ENCODE assay signal across 13 cellular contexts in the genomic region with DNA sequence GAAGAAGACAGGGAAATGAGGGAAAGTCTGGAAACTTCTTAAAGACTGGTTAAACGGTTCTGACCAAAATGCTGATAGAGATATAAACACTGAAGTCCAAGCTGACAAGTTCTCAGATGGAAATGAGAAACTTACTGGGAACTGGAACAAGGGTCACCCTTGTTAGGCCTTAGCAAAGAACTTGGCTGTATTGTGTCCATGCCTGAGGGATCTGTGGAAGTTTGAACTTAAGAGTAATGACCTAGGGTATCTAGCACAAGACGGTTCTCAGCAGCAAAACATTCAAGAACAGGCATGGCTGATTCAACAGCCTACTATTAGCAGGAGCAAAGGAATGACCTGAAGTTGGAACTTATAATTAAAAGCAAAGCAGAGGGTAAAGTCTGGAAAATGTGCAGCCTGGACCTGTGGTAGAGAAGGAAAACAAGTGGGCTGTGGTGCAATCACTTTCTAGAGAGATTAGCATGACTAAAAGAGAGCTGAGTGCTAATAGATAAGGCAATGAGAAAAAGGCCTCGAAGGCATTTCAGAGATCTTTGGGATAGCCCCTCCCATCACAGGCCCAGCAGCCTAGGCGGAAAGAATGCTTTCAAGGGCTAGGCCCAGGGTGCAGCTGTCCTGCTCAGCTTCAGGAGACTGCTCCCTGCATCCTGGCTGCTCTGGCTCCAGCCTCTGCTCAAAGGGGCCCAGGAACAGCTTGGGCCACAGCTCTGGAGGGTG.
DNase-seq lines count a peak whose midpoint lies in the region; ATAC-seq and TF ChIP-seq lines count a peak whose summit lies in the region.
"Had no signal": no experiment of that assay in that cellular context is flagged by ENCODE, and none has a peak within 500 bp of the region (broad histone marks: within the 10 kb centered on the region; RNA-seq: fewer than 3 reads in every experiment).

No MANE protein-coding gene starts in this region.

- H3K4me1 Mint-ChIP-seq in nephron progenitor cell = peaks cover 49% of the 10 kb centered on the region

- ATAC-seq in SK-N-SH treated with all-trans-retinoic acid at 6 μM for 48 hours (peak; percentile 38; the same call in 2 of the 3 replicates), HG03442 (IDR thresholded peaks at IDR 0.05; ENCODE audit: unreplicated experiment) (no peak), HG02981 (IDR thresholded peaks at IDR 0.05; ENCODE audit: unreplicated experiment) (no peak)

- no peak overlapping the region for H3K4me3 Mint-ChIP-seq in nephron progenitor cell

- peak; percentile 53 for DNase-seq in EL
- peak; percentile 92 for DNase-seq in fibroblast of villous mesenchyme (ENCODE audit: low read depth)
- no peak for DNase-seq in nephron progenitor cell
- no peak for DNase-seq in NCI-H1436 (lab: John Stamatoyannopoulos, UW)
- no peak for DNase-seq in GDM1 (lab: John Stamatoyannopoulos, UW)
- DNase-seq: adrenal gland; effector CD8-positive, alpha-beta T cell; MG63; uterus had no signal

- H3K9me3 Mint-ChIP-seq in nephron progenitor cell = peaks cover 30% of the 10 kb centered on the region

- no peaks in the 10 kb centered on the region for H3K27me3 Mint-ChIP-seq in nephron progenitor cell (ENCODE audit: low read depth, poor library complexity)

- H3K4me3 ChIP-seq in fibroblast of villous mesenchyme (ENCODE audit: low read depth, low read length) = no peak overlapping the region
- H3K4me3 ChIP-seq: adrenal gland, MG63, skin epidermis, uterus had no signal

- TF ChIP-seq CTCF in fibroblast of villous mesenchyme (IDR thresholded peaks at IDR 0.05; ENCODE audit: insufficient read depth, low read depth, low read length) = no peak
- no peak for TF ChIP-seq CTCF in nephron progenitor cell (IDR thresholded peaks at IDR 0.05)

- H3K36me3 Mint-ChIP-seq in nephron progenitor cell (ENCODE audit: low read depth) = peaks cover 58% of the 10 kb centered on the region

- peak overlapping the region; percentile 20 for H3K27ac Mint-ChIP-seq in nephron progenitor cell

TF ChIP-seq in SK-N-SH treated with all-trans-retinoic acid at 6 μM for 48 hours, 23 proteins besides CTCF, POLR2A, EP300 and RAD21:
- no peak for TF ChIP-seq TOX (CRISPR knock-in tag; IDR thresholded peaks at IDR 0.05; ENCODE audit: borderline replicate concordance)
- TF ChIP-seq TSHZ2 (CRISPR knock-in tag; IDR thresholded peaks at IDR 0.05) = no peak
- no peak for TF ChIP-seq OSR1 (CRISPR knock-in tag; IDR thresholded peaks at IDR 0.05)

Comparison
In these comparisons a context has a peak if more than half of its experiments do, and no peak if none do; other contexts are left out.
1. DNase-seq: peak in EL (single experiment) and fibroblast of villous mesenchyme (single experiment); none in nephron progenitor cell (single experiment), NCI-H1436 (single experiment) and GDM1 (single experiment).